Comparison of ENCODE assay signal across 2 cellular contexts in genomic region chr13:76954568-76954967, GRCh38.
TF ChIP-seq lines count a peak whose summit lies in the region.

No MANE protein-coding gene starts in this region.

TF ChIP-seq in A549, 52 proteins besides CTCF, POLR2A, EP300 and RAD21 (continued from another document):
- peak; percentile 77 for TF ChIP-seq REST (IDR thresholded peaks at IDR 0.05)

TF ChIP-seq in HEK293, 187 proteins besides CTCF, POLR2A, EP300 and RAD21:
- peak; percentile 87 for TF ChIP-seq REST (tag by site-specific recombination; IDR thresholded peaks at IDR 0.05)
- TF ChIP-seq ZNF670 (tag by site-specific recombination; IDR thresholded peaks at IDR 0.05; ENCODE audit: low read depth), result no peak
